Comparison of ENCODE assay signal across 11 cellular contexts in the genomic region with DNA sequence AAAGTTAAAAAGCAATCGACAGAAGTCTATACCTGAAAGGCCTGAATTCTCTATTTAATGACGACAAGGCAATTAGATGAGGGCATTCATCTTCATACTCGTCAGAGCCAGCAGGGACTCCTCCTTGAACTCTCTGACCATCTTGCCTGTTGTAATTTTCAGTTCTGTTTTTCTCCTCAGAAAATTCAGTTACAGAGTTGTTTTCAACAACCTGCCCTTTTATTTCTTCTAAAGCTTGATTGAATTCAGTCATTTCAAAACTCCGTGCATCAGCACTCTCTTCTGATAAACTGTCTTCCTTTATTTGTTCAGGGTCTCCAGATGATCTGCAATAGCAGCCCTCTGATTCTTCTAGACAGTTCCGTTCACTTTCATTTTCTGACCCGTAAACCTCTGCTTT. TPM values are rescaled to one million over a fixed set of nuclear protein-coding genes. Genes with fewer than 3 reads are reported as not detected.
A peak's percentile ranks its signal among the peaks of the same experiment; 100 is the strongest.
DNase-seq lines count a peak whose midpoint lies in the region; ATAC-seq and TF ChIP-seq lines count a peak whose summit lies in the region.
"Had no signal": no experiment of that assay in that cellular context is flagged by ENCODE, and none has a peak within 500 bp of the region (broad histone marks: within the 10 kb centered on the region; RNA-seq: fewer than 3 reads in every experiment).

No MANE protein-coding gene starts in this region.

- H3K36me3 ChIP-seq in adrenal gland (replicated peaks in 1 of 2), result peaks cover 0 to 49% of the 10 kb centered on the region in 2 donors

- TF ChIP-seq CTCF in adrenal gland (IDR thresholded peaks at IDR 0.05), result no peak

- H3K4me1 ChIP-seq in adrenal gland (replicated peaks in 1 of 2), result peaks cover 0 to 16% of the 10 kb centered on the region in 2 donors
- H3K4me1 ChIP-seq: lower lobe of right lung had no signal

- intact Hi-C loops in adrenal gland (cut with DNase I), result loop anchor here in 1 of 2 donors (10.0 kb wide), 1 partner anchor 413 kb away; no protein-coding TSS in a partner anchor

- 48 to 54% (median 51%) methylated on average over 6 of the region's 6 CpGs for WGBS in adrenal gland, 4 donors

- H3K4me3 ChIP-seq in adrenal gland, result no peak overlapping the region
- H3K4me3 ChIP-seq: lower lobe of right lung had no signal

- no peaks in the 10 kb centered on the region for H3K27me3 ChIP-seq in adrenal gland

- H3K27ac ChIP-seq in adrenal gland, result peak overlapping the region in 1 of 5 donors; percentile 24
- H3K27ac ChIP-seq: lower lobe of right lung had no signal

- CTCF ChIA-PET in HEK293T (lab: Yijun Ruan, JAX), result no interaction called here

- ATAC-seq in GM21528 (IDR thresholded peaks at IDR 0.05; ENCODE audit: low FRiP score, unreplicated experiment) (peak; percentile 57), HG03520 (IDR thresholded peaks at IDR 0.05; ENCODE audit: unreplicated experiment) (peak; percentile 70)
- ATAC-seq: lower lobe of right lung had no signal

- POLR2A ChIA-PET in HEK293T (lab: Yijun Ruan, JAX), result interaction anchor here (1.0 kb wide), 1 partner anchor 15 kb away, joined by 3 read pairs; no protein-coding TSS in a partner anchor

- DNase-seq in NCI-H2227 (lab: John Stamatoyannopoulos, UW; ENCODE audit: unreplicated experiment) (peak; percentile 5), NCI-H2227 treated with DMSO at 0.1 percent for 48 hours (lab: John Stamatoyannopoulos, UW) (no peak), inferior parietal cortex (ENCODE audit: extremely low spot score) (peak; percentile 22), COLO668 (lab: John Stamatoyannopoulos, UW; ENCODE audit: unreplicated experiment) (no peak), adrenal gland (no peak), HEK293T (ENCODE audit: extremely low spot score) (no peak)
- DNase-seq: 8988T, lower lobe of right lung, NCI-H146 had no signal

- no peaks in the 10 kb centered on the region for H3K9me3 ChIP-seq in adrenal gland (replicated peaks in 1 of 3)
- H3K9me3 ChIP-seq: lower lobe of right lung had no signal

- no peak for TF ChIP-seq POLR2A in adrenal gland (IDR thresholded peaks at IDR 0.05)

TF ChIP-seq in HEK293T, 16 proteins besides CTCF, POLR2A, EP300 and RAD21:
- TF ChIP-seq FOXA1 (IDR thresholded peaks at IDR 0.05) (no peak), CTBP1 (IDR thresholded peaks at IDR 0.05; ENCODE audit: borderline replicate concordance) (no peak), ARNT (IDR thresholded peaks at IDR 0.05) (no peak), SUZ12 (IDR thresholded peaks at IDR 0.05) (no peak), FOXM1 (IDR thresholded peaks at IDR 0.05; ENCODE audit: borderline replicate concordance) (no peak), NFRKB (IDR thresholded peaks at IDR 0.05) (no peak), HDGF (IDR thresholded peaks at IDR 0.05; ENCODE audit: borderline replicate concordance) (no peak), ELF4 (IDR thresholded peaks at IDR 0.05) (no peak), FOXK2 (IDR thresholded peaks at IDR 0.05) (no peak), BHLHE40 (IDR thresholded peaks at IDR 0.05; ENCODE audit: borderline replicate concordance) (no peak), L3MBTL2 (conservative IDR thresholded peaks at IDR 0.05) (no peak), TARDBP (IDR thresholded peaks at IDR 0.05) (no peak), ZNF384 (IDR thresholded peaks at IDR 0.05) (no peak), SP1 (IDR thresholded peaks at IDR 0.05) (no peak), LEF1 (IDR thresholded peaks at IDR 0.05; ENCODE audit: borderline replicate concordance) (no peak)
- TF ChIP-seq, protein P1, sequence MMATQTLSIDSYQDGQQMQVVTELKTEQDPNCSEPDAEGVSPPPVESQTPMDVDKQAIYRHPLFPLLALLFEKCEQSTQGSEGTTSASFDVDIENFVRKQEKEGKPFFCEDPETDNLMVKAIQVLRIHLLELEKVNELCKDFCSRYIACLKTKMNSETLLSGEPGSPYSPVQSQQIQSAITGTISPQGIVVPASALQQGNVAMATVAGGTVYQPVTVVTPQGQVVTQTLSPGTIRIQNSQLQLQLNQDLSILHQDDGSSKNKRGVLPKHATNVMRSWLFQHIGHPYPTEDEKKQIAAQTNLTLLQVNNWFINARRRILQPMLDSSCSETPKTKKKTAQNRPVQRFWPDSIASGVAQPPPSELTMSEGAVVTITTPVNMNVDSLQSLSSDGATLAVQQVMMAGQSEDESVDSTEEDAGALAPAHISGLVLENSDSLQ (IDR thresholded peaks at IDR 0.05), result no peak

RNA-seq across cellular contexts. Expression of a gene that starts 15.6 kb away (rescaled TPM):
- total RNA-seq in adrenal gland, result 10 to 100 TPM in 7 of 8 donors, 1 to 10 TPM in 1; 4.2 to 28.5 (median 21.5) TPM
- polyA plus RNA-seq in adrenal gland, result 10 to 100 TPM; 18.5 to 35.2 (median 21.5) TPM

RNA-seq across cellular contexts. Expression of a gene that starts 25.0 kb away (rescaled TPM):
- not detected for total RNA-seq in adrenal gland
- polyA plus RNA-seq in adrenal gland, result under 1 TPM in 2 of 3 donors, not detected in 1; 0.03 to 0.18 TPM
- total RNA-seq: lower lobe of right lung had no signal

Comparison
In these comparisons a context has a peak if more than half of its experiments do, and no peak if none do; other contexts are left out.
1. DNase-seq: peak in NCI-H2227 (single experiment) and inferior parietal cortex (single experiment); none in NCI-H2227 treated with DMSO at 0.1 percent for 48 hours (single experiment), COLO668 (single experiment), adrenal gland (0 of 7) and HEK293T (single experiment).